Comparison of ENCODE assay signal across 1 cellular context in genomic region chr1:167862432-167863076, GRCh38.
TF ChIP-seq lines count a peak whose summit lies in the region.

No MANE protein-coding gene starts in this region.

TF ChIP-seq in H1, 55 proteins besides CTCF, POLR2A, EP300 and RAD21:
- TF ChIP-seq NANOG (IDR thresholded peaks at IDR 0.05; ENCODE audit: insufficient read depth, low read depth, low read length, poor library complexity, severe bottlenecking) (no peak), SP2 (IDR thresholded peaks at IDR 0.05; ENCODE audit: low read length) (no peak)
